In the genomic region with DNA sequence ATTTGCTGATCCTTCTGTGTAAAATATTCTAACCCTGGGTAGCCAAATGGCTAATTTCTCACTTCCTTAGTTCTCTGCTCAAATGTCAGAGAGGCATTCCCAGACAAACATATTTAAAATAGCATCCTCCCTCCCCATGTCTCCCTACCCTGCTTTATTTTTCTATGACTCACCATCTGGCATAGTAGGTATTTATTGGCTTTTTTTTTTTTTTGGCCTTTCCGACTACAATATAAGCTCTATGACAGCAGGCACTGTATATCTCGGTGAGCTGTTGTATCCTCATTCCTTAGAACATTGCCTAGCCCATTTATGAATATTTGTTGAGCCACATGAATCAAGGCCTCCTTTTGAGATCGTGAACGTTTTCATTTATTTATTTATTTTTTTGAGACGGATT, we compare ENCODE assay signal across 12 cellular contexts. TPM values are rescaled to one million over a fixed set of nuclear protein-coding genes. Genes with fewer than 3 reads are reported as not detected.
A peak's percentile ranks its signal among the peaks of the same experiment; 100 is the strongest.
DNase-seq lines count a peak whose midpoint lies in the region; ATAC-seq and TF ChIP-seq lines count a peak whose summit lies in the region.
"Had no signal": no experiment of that assay in that cellular context is flagged by ENCODE, and none has a peak within 500 bp of the region (broad histone marks: within the 10 kb centered on the region; RNA-seq: fewer than 3 reads in every experiment).

No MANE protein-coding gene starts in this region.

- H3K4me1 ChIP-seq in RWPE2 (ENCODE audit: insufficient read depth, poor library complexity, severe bottlenecking), result peaks cover 13% of the 10 kb centered on the region
- H3K4me1 ChIP-seq in fibroblast of lung (ENCODE audit: control insufficient read depth, extremely low read depth, insufficient read depth, low read length), result no peaks in the 10 kb centered on the region

- H3K27me3 Mint-ChIP-seq in activated CD8-positive, alpha-beta memory T cell treated with anti-CD3 and anti-CD28 coated beads, Interleukin-2, amount 10 ng/mL, durations not matched to agents 7 days and 5 days, result no peaks in the 10 kb centered on the region
- H3K27me3 Mint-ChIP-seq: effector memory CD8-positive, alpha-beta T cell had no signal

- peak overlapping the region; percentile 88 for H3K27ac ChIP-seq in RWPE2 (ENCODE audit: poor library complexity, severe bottlenecking)
- H3K27ac ChIP-seq in fibroblast of lung (ENCODE audit: insufficient read depth, low read length), result no peak overlapping the region

- H3K9ac ChIP-seq in fibroblast of lung (ENCODE audit: insufficient read depth, low read length), result no peak overlapping the region

- H4K20me1 ChIP-seq in fibroblast of lung (ENCODE audit: control insufficient read depth, extremely low read depth, insufficient read depth, low read length), result no peaks in the 10 kb centered on the region

- H3K9me3 ChIP-seq in RWPE2 (ENCODE audit: severe bottlenecking), result no peaks in the 10 kb centered on the region
- no peaks in the 10 kb centered on the region for H3K9me3 ChIP-seq in fibroblast of lung (ENCODE audit: control insufficient read depth, insufficient read depth, low read depth, low read length)

- H3K4me3 ChIP-seq in RWPE2 (ENCODE audit: severe bottlenecking) (no peak overlapping the region), fibroblast of lung (replicated peaks in 1 of 4; ENCODE audit: control extremely low read depth in 1 of 4, insufficient read depth in 1 of 4, low read depth in 3 of 4, low read length in 4 of 4) (no peak overlapping the region)

- no peak overlapping the region for H2AFZ ChIP-seq in fibroblast of lung (ENCODE audit: low read length)

- H3K36me3 ChIP-seq in RWPE2 (ENCODE audit: low read depth) (no peaks in the 10 kb centered on the region), fibroblast of lung (ENCODE audit: control insufficient read depth, insufficient read depth, low read length) (no peaks in the 10 kb centered on the region)

- H3K27me3 ChIP-seq in RWPE2 (ENCODE audit: insufficient read depth, poor library complexity, severe bottlenecking) (no peaks in the 10 kb centered on the region), fibroblast of lung (ENCODE audit: control insufficient read depth, insufficient read depth, low read length) (no peaks in the 10 kb centered on the region)

- peak overlapping the region; percentile 8 for H3K27ac Mint-ChIP-seq in activated CD8-positive, alpha-beta memory T cell treated with anti-CD3 and anti-CD28 coated beads, Interleukin-2, amount 10 ng/mL, durations not matched to agents 7 days and 5 days

- H3K4me1 Mint-ChIP-seq in activated CD8-positive, alpha-beta memory T cell treated with anti-CD3 and anti-CD28 coated beads, Interleukin-2, amount 10 ng/mL, durations not matched to agents 7 days and 5 days, result peaks cover 11% of the 10 kb centered on the region

- ATAC-seq in activated CD8-positive, alpha-beta memory T cell treated with anti-CD3 and anti-CD28 coated beads, Interleukin-2, amount 10 ng/mL, durations not matched to agents 7 days and 5 days, result no peak
- no peak for ATAC-seq in RWPE2 (ENCODE audit: low read depth)
- ATAC-seq in GM21825 (IDR thresholded peaks at IDR 0.05; ENCODE audit: unreplicated experiment), result no peak
- no peak for ATAC-seq in GM19397 (IDR thresholded peaks at IDR 0.05; ENCODE audit: unreplicated experiment)
- ATAC-seq: effector memory CD8-positive, alpha-beta T cell had no signal

- no peak overlapping the region for H3K4me3 Mint-ChIP-seq in activated CD8-positive, alpha-beta memory T cell treated with anti-CD3 and anti-CD28 coated beads, Interleukin-2, amount 10 ng/mL, durations not matched to agents 7 days and 5 days

- CTCF ChIA-PET in activated CD8-positive, alpha-beta memory T cell treated with anti-CD3 and anti-CD28 coated beads, Interleukin-2, amount 10 ng/mL, durations not matched to agents 7 days and 5 days (lab: Charles Lee), result interaction anchor here (0.8 to 3.1 kb wide), 12 partner anchors 11 to 242 kb away, joined by 3 to 17 read pairs (median 4); no protein-coding TSS in a partner anchor

- TF ChIP-seq CTCF in RWPE2 (IDR thresholded peaks at IDR 0.05; ENCODE audit: poor library complexity, severe bottlenecking) (no peak), fibroblast of lung (conservative IDR thresholded peaks at IDR 0.05 in 1 of 2, IDR thresholded peaks at IDR 0.05 in 1 of 2; ENCODE audit: low read depth in 1 of 2, low read length in 2 of 2) (no peak)

- DNase-seq in activated CD8-positive, alpha-beta memory T cell treated with anti-CD3 and anti-CD28 coated beads, Interleukin-2, amount 10 ng/mL, durations not matched to agents 7 days and 5 days, result no peak
- DNase-seq in activated CD8-positive, alpha-beta memory T cell treated with anti-CD3 and anti-CD28 coated beads for 24 hours, result no peak
- DNase-seq in RWPE2 (ENCODE audit: low spot score) (no peak), fibroblast of lung (ENCODE audit: low read depth in 2 of 2) (peak; percentile 67 to 90), stromal cell of bone marrow (ENCODE audit: low read depth) (peak; percentile 46), NCI-H2227 treated with DMSO at 0.1 percent for 48 hours (lab: John Stamatoyannopoulos, UW) (no peak)
- DNase-seq: activated CD4-positive, alpha-beta T cell treated with anti-CD3 and anti-CD28 coated beads for 4 hours; activated gamma-delta T cell; effector memory CD8-positive, alpha-beta T cell; GOT3 had no signal

- H3K4me2 ChIP-seq in fibroblast of lung (ENCODE audit: extremely low read depth, insufficient read depth, low read length), result no peak overlapping the region

- H3K9me3 Mint-ChIP-seq in activated CD8-positive, alpha-beta memory T cell treated with anti-CD3 and anti-CD28 coated beads, Interleukin-2, amount 10 ng/mL, durations not matched to agents 7 days and 5 days (ENCODE audit: low read depth), result no peaks in the 10 kb centered on the region
- H3K9me3 Mint-ChIP-seq: effector memory CD8-positive, alpha-beta T cell had no signal

- H3K36me3 Mint-ChIP-seq in activated CD8-positive, alpha-beta memory T cell treated with anti-CD3 and anti-CD28 coated beads, Interleukin-2, amount 10 ng/mL, durations not matched to agents 7 days and 5 days, result peaks cover 2% of the 10 kb centered on the region

- H3K79me2 ChIP-seq in fibroblast of lung (ENCODE audit: control insufficient read depth, insufficient read depth, low read length), result peaks cover 28% of the 10 kb centered on the region

RNA-seq across cellular contexts. Expression of gene NEK7, which starts 1.5 kb away (rescaled TPM):
- total RNA-seq in activated CD8-positive, alpha-beta memory T cell treated with anti-CD3 and anti-CD28 coated beads, Interleukin-2, amount 10 ng/mL, durations not matched to agents 7 days and 5 days, result 10 to 100 TPM; 71.4 to 77.4 TPM
- total RNA-seq in fibroblast of lung, result 72.9 and 90.5 TPM in 2 replicates
- polyA plus RNA-seq in fibroblast of lung, result 98.2 and 207 TPM in 2 replicates
- 38.4 and 71.4 TPM in 2 replicates for polyA plus RNA-seq in fibroblast of lung (2012)
- 4.6 and 15.7 TPM in 2 replicates for polyA minus RNA-seq in fibroblast of lung (ENCODE audit: low replicate concordance)

Comparison
In these comparisons a context has a peak if more than half of its experiments do, and no peak if none do; other contexts are left out.
1. DNase-seq: peak in fibroblast of lung (2 of 2) and stromal cell of bone marrow (single experiment); none in activated CD8-positive, alpha-beta memory T cell treated with anti-CD3 and anti-CD28 coated beads, Interleukin-2, amount 10 ng/mL, durations not matched to agents 7 days and 5 days (single experiment), activated CD8-positive, alpha-beta memory T cell treated with anti-CD3 and anti-CD28 coated beads for 24 hours (single experiment), RWPE2 (single experiment) and NCI-H2227 treated with DMSO at 0.1 percent for 48 hours (single experiment).